8 cellular contexts compared by ENCODE assay signal in the genomic region with DNA sequence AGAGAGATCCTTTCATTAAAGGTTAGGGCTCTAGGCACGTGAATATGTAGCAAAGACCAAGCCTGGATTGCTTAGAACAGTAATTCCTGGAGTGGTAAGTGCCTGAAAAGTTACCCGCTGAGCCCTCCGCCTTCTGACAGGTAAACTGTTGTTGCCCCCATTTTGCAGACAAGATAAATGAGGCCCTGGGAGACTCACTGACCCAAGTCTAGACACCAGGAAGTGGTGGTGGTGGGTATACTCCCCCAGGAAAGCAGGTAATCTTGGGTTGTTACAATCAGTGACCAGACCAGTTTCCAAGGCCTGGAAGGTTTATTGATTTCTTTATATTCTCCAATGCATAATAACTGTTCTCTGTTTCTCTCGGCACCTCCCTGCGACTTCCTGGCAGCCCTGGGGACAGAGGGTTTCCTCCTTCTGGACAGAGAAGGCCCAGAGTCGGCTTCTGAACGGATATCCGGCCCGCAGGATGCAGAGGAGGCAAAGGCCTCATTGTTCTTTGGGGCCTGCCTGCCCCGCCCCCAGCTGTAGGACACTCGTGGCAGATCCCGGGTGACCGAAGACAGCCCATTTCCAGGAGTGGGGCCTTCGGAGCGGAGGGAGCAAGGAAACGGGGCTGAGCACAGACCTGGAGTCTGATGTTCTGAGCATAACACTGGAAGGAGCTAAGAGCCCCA. TPM values are rescaled to one million over a fixed set of nuclear protein-coding genes. Genes with fewer than 3 reads are reported as not detected.
A peak's percentile ranks its signal among the peaks of the same experiment; 100 is the strongest.
DNase-seq lines count a peak whose midpoint lies in the region; ATAC-seq and TF ChIP-seq lines count a peak whose summit lies in the region.

No MANE protein-coding gene starts in this region.

- H3K27ac ChIP-seq in KOPT-K1 (ENCODE audit: low read depth, low read length, poor library complexity, severe bottlenecking) (peak overlapping the region; percentile 92), muscle layer of duodenum (ENCODE audit: low read length) (peak overlapping the region; percentile 77), thoracic aorta (peak overlapping the region; percentile 93 to 94)

- H3K27me3 ChIP-seq in muscle layer of duodenum (ENCODE audit: low read depth, low read length) = no peaks in the 10 kb centered on the region
- H3K27me3 ChIP-seq in thoracic aorta (replicated peaks; ENCODE audit: insufficient read depth) = no peaks in the 10 kb centered on the region

- peaks cover 15 to 21% of the 10 kb centered on the region in 2 donors for H3K4me1 ChIP-seq in muscle layer of duodenum (ENCODE audit: control insufficient read depth in 1 of 2, insufficient read depth in 2 of 2, low read length in 2 of 2)
- peaks cover 17 to 23% of the 10 kb centered on the region in 2 donors for H3K4me1 ChIP-seq in thoracic aorta (ENCODE audit: control insufficient read depth in 1 of 2, low read depth in 2 of 2)

- peak in 8 of 14 donors; percentile 32 to 62 (median 50) for DNase-seq in C1 segment of cervical spinal cord (lab: John Stamatoyannopoulos, UW)
- DNase-seq in activated CD8-positive, alpha-beta memory T cell treated with anti-CD3 and anti-CD28 coated beads for 24 hours = peak; percentile 62
- no peak for DNase-seq in epithelial cell of proximal tubule (ENCODE audit: low read depth)
- DNase-seq in thoracic aorta (ENCODE audit: low spot score) = peak; percentile 36
- no peak for DNase-seq in dedifferentiated amniotic fluid mesenchymal stem cell (ENCODE audit: extremely low spot score)

- H3K36me3 ChIP-seq in KOPT-K1 (ENCODE audit: insufficient read depth, low read length) = no peaks in the 10 kb centered on the region
- H3K36me3 ChIP-seq in muscle layer of duodenum (ENCODE audit: control insufficient read depth in 1 of 2, insufficient read depth in 2 of 2, low read length in 2 of 2) = no peaks in the 10 kb centered on the region
- no peaks in the 10 kb centered on the region for H3K36me3 ChIP-seq in thoracic aorta

- TF ChIP-seq CTCF in epithelial cell of proximal tubule (conservative IDR thresholded peaks at IDR 0.05; ENCODE audit: low read depth, low read length) (no peak), thoracic aorta (IDR thresholded peaks at IDR 0.05) (no peak)

- H3K4me3 ChIP-seq in epithelial cell of proximal tubule (ENCODE audit: low read depth, low read length) (peak overlapping the region; percentile 73), muscle layer of duodenum (ENCODE audit: low read depth in 1 of 2, low read length in 2 of 2) (peak overlapping the region; percentile 50 to 97), thoracic aorta (peak overlapping the region; percentile 95)

- ATAC-seq in GM19467 (IDR thresholded peaks at IDR 0.05; ENCODE audit: unreplicated experiment) (peak; percentile 15), thoracic aorta (ENCODE audit: insufficient number of reproducible peaks, low FRiP score, low read depth) (no peak)

- H3K9me3 ChIP-seq in KOPT-K1 (ENCODE audit: insufficient read depth, low read length, poor library complexity, severe bottlenecking) (no peaks in the 10 kb centered on the region), muscle layer of duodenum (ENCODE audit: control insufficient read depth in 1 of 2, low read length in 2 of 2) (no peaks in the 10 kb centered on the region), thoracic aorta (no peaks in the 10 kb centered on the region)

RNA-seq across cellular contexts. Expression of gene GRK5, which starts 1.3 kb away (rescaled TPM):
- total RNA-seq in epithelial cell of proximal tubule (2.5 and 2.8 TPM in 2 replicates), thoracic aorta (10 to 100 TPM; 85.3 to 90.2 TPM)

RNA-seq across cellular contexts. Expression of gene PRDX3, which starts 27.5 kb away (rescaled TPM):
- 267 and 296 TPM in 2 replicates for total RNA-seq in epithelial cell of proximal tubule
- 10 to 100 TPM; 64.4 to 77.6 TPM for total RNA-seq in thoracic aorta

RNA-seq across cellular contexts. Expression of gene SFXN4, which starts 40.5 kb away (rescaled TPM):
- 17.1 and 28.9 TPM in 2 replicates for total RNA-seq in epithelial cell of proximal tubule
- 10 to 100 TPM in 1 of 2 donors, 1 to 10 TPM in 1; 9.5 to 16.1 TPM for total RNA-seq in thoracic aorta

Comparison
In these comparisons a context has a peak if more than half of its experiments do, and no peak if none do; other contexts are left out.
1. DNase-seq: peak in C1 segment of cervical spinal cord (8 of 14), activated CD8-positive, alpha-beta memory T cell treated with anti-CD3 and anti-CD28 coated beads for 24 hours (single experiment) and thoracic aorta (single experiment); none in epithelial cell of proximal tubule (single experiment) and dedifferentiated amniotic fluid mesenchymal stem cell (single experiment).
2. RNA of gene GRK5, which starts 1.3 kb away (total RNA-seq): 85.3 to 90.2 TPM in thoracic aorta; 2.5 to 2.8 TPM in epithelial cell of proximal tubule; every median in the first group is over 10 times any median in the second.
3. Peak in every context shown above with its lines, with median percentiles within 50 percentile points of each other: H3K27ac ChIP-seq and H3K4me3 ChIP-seq.